Comparison of ENCODE assay signal across 32 cellular contexts in the genomic region with DNA sequence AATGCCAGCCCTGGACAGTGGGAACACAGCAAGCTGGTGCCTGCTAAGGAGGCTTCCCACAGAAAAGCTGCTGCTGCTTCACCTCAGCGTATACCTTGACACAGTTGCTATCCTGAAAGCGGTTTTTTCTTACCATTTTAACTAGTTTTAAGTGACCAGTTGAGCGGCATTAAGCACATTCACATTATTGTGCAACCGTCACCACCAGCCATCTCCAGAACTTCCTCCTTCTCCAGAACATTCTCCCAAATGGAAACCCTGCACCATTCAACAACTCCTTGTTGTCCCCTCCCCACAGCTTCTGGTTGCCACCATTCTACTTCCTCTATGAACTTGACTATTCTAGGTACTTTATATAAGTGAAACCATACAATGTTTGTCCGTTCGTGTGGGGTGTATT.
"Had no signal": no experiment of that assay in that cellular context is flagged by ENCODE, and none has a peak within 500 bp of the region (broad histone marks: within the 10 kb centered on the region; RNA-seq: fewer than 3 reads in every experiment).

No MANE protein-coding gene starts in this region.

- H3K27me3 ChIP-seq: SJSA1 had no signal

- H3K4me1 ChIP-seq: SJSA1 had no signal

- ATAC-seq: activated T-helper 17 cell treated with anti-CD3 and anti-CD28 coated beads, Interleukin-2, amount 50 U/mL, for 72 hours; PC-3; SK-N-SH treated with all-trans-retinoic acid at 6 μM for 48 hours; T-helper 17 cell had no signal

- DNase-seq: activated B cell treated with CpG ODN at 0.5 μM for 24 hours; activated CD4-positive, alpha-beta T cell treated with anti-CD3 and anti-CD28 coated beads for 1 hour; activated CD4-positive, alpha-beta T cell treated with anti-CD3 and anti-CD28 coated beads, Interleukin-2, amount 10 ng/mL, durations not matched to agents 24 days and 14 days; activated CD4-positive, alpha-beta T cell treated with anti-CD3 and anti-CD28 coated beads, Interleukin-2, amount 50 U/mL, for 48 hours; activated gamma-delta T cell; activated naive CD4-positive, alpha-beta T cell treated with anti-CD3 and anti-CD28 coated beads for 36 hours; activated T-cell treated with anti-CD3 and anti-CD28 coated beads for 4 hours; activated T-cell treated with anti-CD3 and anti-CD28 coated beads, Interleukin-2, amount 50 U/mL, for 48 hours; amygdala; IMR-90; NCI-H1092; NCI-H1417; NCI-H1694; NCI-H2029; NCI-H345; NCI-H510A; NCI-H526 treated with DMSO at 0.1 percent for 48 hours; NCI-H82; NK-92 treated with Interleukin-12 subunit alpha and Interleukin-12 subunit beta, amount 100 ng/mL, for 24 hours; PC-3; SHP77; T-helper 17 cell; T-helper 9 cell had no signal

- H3K36me3 Mint-ChIP-seq: activated naive CD8-positive, alpha-beta T cell; brain had no signal

- H3K9me3 Mint-ChIP-seq: activated B cell treated with CpG ODN at 0.5 μM for 24 hours; activated CD4-positive, alpha-beta T cell treated with anti-CD3 and anti-CD28 coated beads, Interleukin-2, amount 10 ng/mL, durations not matched to agents 24 days and 14 days; activated naive CD4-positive, alpha-beta T cell treated with anti-CD3 and anti-CD28 coated beads for 36 hours; activated T-helper 17 cell treated with anti-CD3 and anti-CD28 coated beads, Interleukin-2, amount 50 U/mL, for 72 hours; brain had no signal

- H3K9me3 ChIP-seq: SJSA1 had no signal

- FAIRE-seq: astrocyte, RCC 7860, TTC549 had no signal

- H3K4me2 ChIP-seq: KMS-11 had no signal

- H3K27ac Mint-ChIP-seq: activated B cell treated with CpG ODN at 0.5 μM for 24 hours; activated CD4-positive, alpha-beta T cell treated with anti-CD3 and anti-CD28 coated beads, Interleukin-2, amount 10 ng/mL, durations not matched to agents 24 days and 14 days; activated naive CD4-positive, alpha-beta T cell treated with anti-CD3 and anti-CD28 coated beads for 36 hours; activated naive CD8-positive, alpha-beta T cell; activated T-helper 17 cell treated with anti-CD3 and anti-CD28 coated beads, Interleukin-2, amount 50 U/mL, for 72 hours; T-helper 17 cell had no signal

- H3K9ac ChIP-seq: KMS-11 had no signal

- H3K4me3 ChIP-seq: SJSA1 had no signal

- H3K36me3 ChIP-seq: SJSA1 had no signal

- H3K27me3 Mint-ChIP-seq: activated B cell treated with CpG ODN at 0.5 μM for 24 hours had no signal

- H3K4me1 Mint-ChIP-seq: activated CD4-positive, alpha-beta T cell treated with anti-CD3 and anti-CD28 coated beads, Interleukin-2, amount 10 ng/mL, durations not matched to agents 24 days and 14 days; activated T-helper 17 cell treated with anti-CD3 and anti-CD28 coated beads, Interleukin-2, amount 50 U/mL, for 72 hours; T-helper 17 cell had no signal

- H3K27ac ChIP-seq: KMS-11, SJSA1 had no signal

- H3K4me3 Mint-ChIP-seq: activated B cell treated with CpG ODN at 0.5 μM for 24 hours; activated CD4-positive, alpha-beta T cell treated with anti-CD3 and anti-CD28 coated beads, Interleukin-2, amount 10 ng/mL, durations not matched to agents 24 days and 14 days; activated naive CD4-positive, alpha-beta T cell treated with anti-CD3 and anti-CD28 coated beads for 36 hours; activated naive CD8-positive, alpha-beta T cell; activated T-helper 17 cell treated with anti-CD3 and anti-CD28 coated beads, Interleukin-2, amount 50 U/mL, for 72 hours; brain; T-helper 17 cell had no signal
